27 cellular contexts compared by ENCODE assay signal in genomic region chr4:116539744-116540143, GRCh38.
"Had no signal": no experiment of that assay in that cellular context is flagged by ENCODE, and none has a peak within 500 bp of the region (broad histone marks: within the 10 kb centered on the region; RNA-seq: fewer than 3 reads in every experiment).

No MANE protein-coding gene starts in this region.

- H3K4me2 ChIP-seq: KMS-11 had no signal

- H3K9ac ChIP-seq: KMS-11 had no signal

- H3K36me3 ChIP-seq: WERI-Rb-1 had no signal

- ATAC-seq: activated CD8-positive, alpha-beta memory T cell treated with anti-CD3 and anti-CD28 coated beads, Interleukin-2, amount 10 ng/mL, durations not matched to agents 7 days and 5 days; activated naive CD8-positive, alpha-beta T cell treated with anti-CD3 and anti-CD28 coated beads, Interleukin-2, amount 50 U/mL, for 24 hours; SK-N-SH treated with all-trans-retinoic acid at 6 μM for 48 hours had no signal

- FAIRE-seq: bronchial epithelial cell had no signal

- H3K27ac ChIP-seq: KMS-11, WERI-Rb-1 had no signal

- DNase-seq: activated CD4-positive, alpha-beta memory T cell treated with anti-CD3 and anti-CD28 coated beads, Interleukin-2, amount 10 ng/mL, durations not matched to agents 7 days and 5 days; activated CD4-positive, alpha-beta T cell treated with anti-CD3 and anti-CD28 coated beads for 1 hour; activated CD4-positive, alpha-beta T cell treated with anti-CD3 and anti-CD28 coated beads for 48 hours; activated CD4-positive, CD25-positive, alpha-beta regulatory T cell; activated CD8-positive, alpha-beta memory T cell treated with anti-CD3 and anti-CD28 coated beads for 24 hours; activated CD8-positive, alpha-beta memory T cell treated with anti-CD3 and anti-CD28 coated beads, Interleukin-2, amount 10 ng/mL, durations not matched to agents 7 days and 5 days; activated CD8-positive, alpha-beta memory T cell treated with anti-CD3 and anti-CD28 coated beads, Interleukin-2, amount 50 U/mL, for 48 hours; activated effector memory CD4-positive, alpha-beta T cell treated with Interleukin-2 at 50 U/mL for 16 hours; activated naive CD4-positive, alpha-beta T cell treated with anti-CD3 and anti-CD28 coated beads, Interleukin-2, amount 10 ng/mL, durations not matched to agents 7 days and 5 days; activated naive CD8-positive, alpha-beta T cell treated with anti-CD3 and anti-CD28 coated beads, Interleukin-2, amount 50 U/mL, for 24 hours; activated T-cell treated with anti-CD3 and anti-CD28 coated beads, Interleukin-2, amount 50 U/mL, for 48 hours; anterior cingulate cortex; central memory CD4-positive, alpha-beta T cell; NCI-H1105; NCI-H1417 treated with DMSO at 0.1 percent for 48 hours; NCI-H187 treated with DMSO at 0.1 percent for 48 hours; NCI-H345; NCI-H524 treated with DMSO at 0.1 percent for 48 hours; Right ventricle myocardium superior; SW 1271; T-helper 1 cell; T-helper 2 cell; T-helper 9 cell; WERI-Rb-1 had no signal
